8 cellular contexts compared by ENCODE assay signal in genomic region chr1:204763773-204764427, GRCh38.
A peak's percentile ranks its signal among the peaks of the same experiment; 100 is the strongest.
DNase-seq lines count a peak whose midpoint lies in the region; ATAC-seq and TF ChIP-seq lines count a peak whose summit lies in the region.

No MANE protein-coding gene starts in this region.

- H3K36me3 ChIP-seq in kidney epithelial cell (ENCODE audit: control insufficient read depth, insufficient read depth, low read length), result no peaks in the 10 kb centered on the region

- peak; percentile 83 for DNase-seq in GM10266 (ENCODE audit: extremely low spot score)
- DNase-seq in NCI-H2227 (lab: John Stamatoyannopoulos, UW; ENCODE audit: unreplicated experiment), result peak; percentile 81
- DNase-seq in activated CD4-positive, CD25-positive, alpha-beta regulatory T cell (lab: John Stamatoyannopoulos, UW), result peak; percentile 6 to 49 (median 24)
- DNase-seq in cardiac fibroblast (ENCODE audit: low read depth in 2 of 2), result peak; percentile 76 to 79
- peak; percentile 59 for DNase-seq in kidney epithelial cell (ENCODE audit: low read depth)
- DNase-seq in stimulated activated CD4-positive, alpha-beta T cell treated with anti-CD3 and anti-CD28 coated beads, Interleukin-2, amount 100 ng/mL, for 24 hours, result peak; percentile 68 to 80

- H3K4me3 ChIP-seq in cardiac fibroblast (replicated peaks in 1 of 2; ENCODE audit: low read depth in 2 of 2, low read length in 2 of 2) (no peak overlapping the region), kidney epithelial cell (ENCODE audit: low read depth, low read length) (no peak overlapping the region)

- peak; percentile 95 for TF ChIP-seq CTCF in GM10266 (IDR thresholded peaks at IDR 0.05; ENCODE audit: control insufficient read depth, insufficient read depth, low read depth, missing control alignments)
- peak; percentile 90 for TF ChIP-seq CTCF in cardiac fibroblast (IDR thresholded peaks at IDR 0.05; ENCODE audit: low read depth, low read length)
- peak; percentile 99 for TF ChIP-seq CTCF in kidney epithelial cell (IDR thresholded peaks at IDR 0.05; ENCODE audit: insufficient read depth, low read length, poor library complexity, severe bottlenecking)

- peaks cover 5% of the 10 kb centered on the region for H3K27me3 ChIP-seq in kidney epithelial cell (ENCODE audit: control insufficient read depth, insufficient read depth, low read length)

- ATAC-seq in HG03039 (IDR thresholded peaks at IDR 0.05; ENCODE audit: unreplicated experiment) (peak; percentile 68), HG03097 (IDR thresholded peaks at IDR 0.05; ENCODE audit: low FRiP score, unreplicated experiment) (no peak)

Comparison
In these comparisons a context has a peak if more than half of its experiments do, and no peak if none do; other contexts are left out.
1. DNase-seq: peak in every context shown above with its lines; median percentile 83 in GM10266; 81 in NCI-H2227; 78 in cardiac fibroblast; 74 in stimulated activated CD4-positive, alpha-beta T cell treated with anti-CD3 and anti-CD28 coated beads, Interleukin-2, amount 100 ng/mL, for 24 hours; 59 in kidney epithelial cell; 24 in activated CD4-positive, CD25-positive, alpha-beta regulatory T cell.